8 cellular contexts compared by ENCODE assay signal in the genomic region with DNA sequence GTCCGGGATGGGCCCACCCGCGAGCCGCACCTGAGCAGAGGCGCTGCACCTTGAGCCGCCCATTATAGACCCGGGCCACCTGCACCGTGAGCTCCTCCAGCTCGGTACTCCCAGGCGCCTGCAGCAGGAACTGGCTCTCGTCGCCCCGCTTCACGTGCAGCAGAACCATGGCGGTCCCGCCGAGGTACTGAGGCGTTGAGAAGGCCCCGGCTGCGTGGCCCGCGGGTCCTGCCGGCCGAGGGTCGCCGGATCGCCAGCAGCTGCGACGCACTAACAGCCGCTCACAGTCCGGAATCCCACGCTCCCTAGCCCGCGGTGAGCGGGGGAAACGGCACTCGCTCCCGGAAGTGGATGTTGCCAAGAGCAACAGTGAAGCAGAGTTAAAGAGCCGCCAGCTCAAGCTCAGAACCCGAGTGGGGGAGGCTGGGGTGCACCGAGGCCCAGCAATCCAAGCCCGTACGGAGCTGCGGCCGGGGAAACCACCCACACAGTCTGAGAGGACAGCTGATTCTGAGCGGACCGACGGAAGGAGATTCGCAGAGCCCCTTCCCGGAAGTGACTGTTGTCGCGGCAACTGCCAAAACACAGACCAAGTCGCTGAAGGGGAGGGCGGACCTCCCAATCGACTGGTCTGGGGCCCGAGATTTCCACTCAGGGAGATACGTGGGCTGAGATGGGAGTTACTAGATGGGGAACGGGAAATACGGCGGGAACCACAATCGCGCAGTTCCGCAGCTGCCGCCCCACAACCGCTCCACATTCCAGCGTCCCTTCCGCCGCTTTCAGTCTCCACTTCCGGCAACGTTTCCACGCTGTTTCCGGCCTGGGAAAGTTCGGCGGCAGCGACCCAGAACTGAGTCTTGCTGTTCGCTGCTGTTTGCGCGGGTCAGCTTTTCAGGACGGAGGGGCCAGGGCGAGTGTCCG. TPM values are rescaled to one million over a fixed set of nuclear protein-coding genes. Genes with fewer than 3 reads are reported as not detected.
DNase-seq lines count a peak whose midpoint lies in the region; ATAC-seq and TF ChIP-seq lines count a peak whose summit lies in the region.

TSS of gene CFAP298 (minus strand) at position 303 of the 924 bp plus-strand sequence. CDS start at position 169, 134 bp downstream.

- POLR2A ChIA-PET in CD4-positive, alpha-beta memory T cell (lab: Charles Lee; ENCODE audit: partially characterized antibody), result interaction anchor here (0.7 to 3.2 kb wide), 14 partner anchors 11 to 930 kb away, joined by 3 to 32 read pairs (median 8); partner anchors contain the start of genes EVA1C, GART, MIS18A and PAXBP1

- peaks cover 12% of the 10 kb centered on the region for H3K4me1 ChIP-seq in CD4-positive, alpha-beta memory T cell (ENCODE audit: insufficient read depth, low read length)

- peaks cover 15 to 29% of the 10 kb centered on the region in 2 donors for H3K36me3 Mint-ChIP-seq in CD4-positive, alpha-beta memory T cell

- H3K36me3 ChIP-seq in CD4-positive, alpha-beta memory T cell (ENCODE audit: insufficient read depth, low read length), result peaks cover 13% of the 10 kb centered on the region

- TF ChIP-seq CTCF in HL-60 (IDR thresholded peaks at IDR 0.05; ENCODE audit: insufficient read depth, low read length), result no peak

- peaks cover 1 to 2% of the 10 kb centered on the region in 2 donors for H3K27me3 Mint-ChIP-seq in CD4-positive, alpha-beta memory T cell

- CTCF ChIA-PET in CD4-positive, alpha-beta memory T cell (lab: Charles Lee; ENCODE audit: partially characterized antibody), result interaction anchor here (1.0 to 5.7 kb wide), 4 partner anchors 11 to 211 kb away, joined by 5 to 48 read pairs (median 6); partner anchors contain the start of gene PAXBP1

- peak within 1 kb of the TSS; percentile 91 to 98 (median 96) for H3K4me3 Mint-ChIP-seq in CD4-positive, alpha-beta memory T cell

- DNase-seq in CD4-positive, alpha-beta memory T cell, result peak; percentile 90 to 97 (median 92)
- peak; percentile 78 to 91 for DNase-seq in HL-60 (ENCODE audit: low read depth in 1 of 2, low spot score in 1 of 2)
- peak; percentile 49 for DNase-seq in NK-92 (lab: John Stamatoyannopoulos, UW; ENCODE audit: unreplicated experiment)
- peak; percentile 95 for DNase-seq in activated CD8-positive, alpha-beta memory T cell treated with anti-CD3 and anti-CD28 coated beads for 24 hours
- peak; percentile 81 for DNase-seq in effector CD8-positive, alpha-beta T cell (lab: John Stamatoyannopoulos, UW)
- DNase-seq in lung microvascular endothelial cell (ENCODE audit: low read depth in 2 of 2), result peak; percentile 95
- DNase-seq in stimulated activated CD4-positive, alpha-beta T cell treated with anti-CD3 and anti-CD28 coated beads, TNF-alpha, amount 100 ng/mL, for 48 hours (ENCODE audit: low read depth in 3 of 3), result peak; percentile 67 to 85 (median 76)

- peak within 1 kb of the TSS; percentile 95 to 99 for H3K4me3 ChIP-seq in CD4-positive, alpha-beta memory T cell (ENCODE audit: low read length in 2 of 2)
- H3K4me3 ChIP-seq in HL-60 (replicated peaks; ENCODE audit: insufficient read depth, low read length), result peak within 1 kb of the TSS; percentile 98

- no peaks in the 10 kb centered on the region for H3K27me3 ChIP-seq in CD4-positive, alpha-beta memory T cell (ENCODE audit: insufficient read depth, low read length)
- no peaks in the 10 kb centered on the region for H3K27me3 ChIP-seq in HL-60 (ENCODE audit: insufficient read depth, poor library complexity, severe bottlenecking)

- peaks cover 0 to 3% (median 0%) of the 10 kb centered on the region in 8 donors for H3K9me3 Mint-ChIP-seq in CD4-positive, alpha-beta memory T cell

- intact Hi-C loops in CD4-positive, alpha-beta memory T cell (cut with micrococcal nuclease), result loop anchor here (1.0 to 5.0 kb wide), 8 partner anchors 44 to 1030 kb away; partner anchors contain the start of genes EVA1C, GART, ITSN1 and MIS18A

- H3K27ac ChIP-seq in CD4-positive, alpha-beta memory T cell (ENCODE audit: low read depth, low read length), result peak within 1 kb of the TSS; percentile 86
- H3K27ac ChIP-seq in HL-60 (replicated peaks), result peak within 1 kb of the TSS; percentile 96

- H3K27ac Mint-ChIP-seq in CD4-positive, alpha-beta memory T cell, result peak within 1 kb of the TSS; percentile 98 to 99 (median 99)

- no peaks in the 10 kb centered on the region for H3K9me3 ChIP-seq in CD4-positive, alpha-beta memory T cell (ENCODE audit: control insufficient read depth in 1 of 2, low read length in 2 of 2)

- peak; percentile 89 for ATAC-seq in GM19455 (IDR thresholded peaks at IDR 0.05; ENCODE audit: unreplicated experiment)

- H3K4me1 Mint-ChIP-seq in CD4-positive, alpha-beta memory T cell, result peaks cover 8 to 32% (median 20%) of the 10 kb centered on the region in 4 donors

RNA-seq across cellular contexts. Expression of gene CFAP298, which starts in this region (rescaled TPM):
- total RNA-seq in CD4-positive, alpha-beta memory T cell, result 10 to 100 TPM; 29.4 to 39.1 TPM
- polyA plus RNA-seq in CD4-positive, alpha-beta memory T cell, result 10 to 100 TPM; 48.8 to 54.3 TPM
- total RNA-seq in lung microvascular endothelial cell, result 20.0 and 27.4 TPM in 2 replicates

Comparison
In these comparisons a context has a peak if more than half of its experiments do, and no peak if none do; other contexts are left out.
1. Peak in every context shown above with its lines: DNase-seq, ATAC-seq, H3K4me3 ChIP-seq and H3K27ac ChIP-seq.